1 cellular context compared by ENCODE assay signal in the genomic region with DNA sequence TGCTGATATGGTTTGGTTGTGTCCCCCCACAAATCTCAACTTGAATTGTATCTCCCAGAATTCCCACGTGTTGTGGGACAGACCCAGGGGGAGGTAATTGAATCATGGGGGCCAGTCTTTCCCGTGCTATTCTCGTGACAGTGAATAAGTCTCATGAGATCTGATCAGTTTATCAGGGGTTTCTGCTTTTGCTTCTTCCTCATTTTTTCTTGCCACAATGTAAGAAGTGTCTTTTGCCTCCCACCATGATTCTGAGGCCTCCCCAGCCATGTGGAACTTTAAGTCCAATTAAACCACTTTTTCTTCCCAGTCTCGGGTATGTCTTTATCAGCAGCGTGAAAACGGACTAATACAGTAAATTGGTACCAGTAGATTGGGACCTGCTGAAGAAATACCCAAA.
TF ChIP-seq lines count a peak whose summit lies in the region.

No MANE protein-coding gene starts in this region.

TF ChIP-seq in K562, 482 proteins besides CTCF, POLR2A, EP300 and RAD21 (continued from another document):
- 0 out of 2 replicates have a peak, but pooled peaks have one; percentile 32 for TF ChIP-seq MITF (IDR thresholded peaks at IDR 0.05)
- 0 out of 2 replicates have a peak, but pooled peaks have one; percentile 25 for TF ChIP-seq POLR2H (tag; IDR thresholded peaks at IDR 0.05; ENCODE audit: low read depth)
- peak; percentile 38; the same call in 1 of the 2 replicates for TF ChIP-seq SMARCE1 (IDR thresholded peaks at IDR 0.05)
- 0 out of 2 replicates have a peak, but pooled peaks have one; percentile 33 for TF ChIP-seq ELF2 (CRISPR knock-in tag; IDR thresholded peaks at IDR 0.05)
- TF ChIP-seq POLR2AphosphoS2 (IDR thresholded peaks at IDR 0.05; ENCODE audit: low read length) = 0 out of 2 replicates have a peak, but pooled peaks have one; percentile 3
- TF ChIP-seq SPI1 (IDR thresholded peaks at IDR 0.05; ENCODE audit: borderline replicate concordance, low read depth, low read length) = peak; percentile 18; the same call in 1 of the 2 replicates
- TF ChIP-seq ZNF766 (CRISPR knock-in tag; conservative IDR thresholded peaks at IDR 0.05) = 0 out of 2 replicates have a peak, but pooled peaks have one; percentile 23
- TF ChIP-seq CTBP1 (IDR thresholded peaks at IDR 0.05; ENCODE audit: borderline replicate concordance) = 0 out of 2 replicates have a peak, but pooled peaks have one; percentile 21
- 0 out of 2 replicates have a peak, but pooled peaks have one; percentile 27 for TF ChIP-seq ATF7 (IDR thresholded peaks at IDR 0.05)
